In the genomic region with DNA sequence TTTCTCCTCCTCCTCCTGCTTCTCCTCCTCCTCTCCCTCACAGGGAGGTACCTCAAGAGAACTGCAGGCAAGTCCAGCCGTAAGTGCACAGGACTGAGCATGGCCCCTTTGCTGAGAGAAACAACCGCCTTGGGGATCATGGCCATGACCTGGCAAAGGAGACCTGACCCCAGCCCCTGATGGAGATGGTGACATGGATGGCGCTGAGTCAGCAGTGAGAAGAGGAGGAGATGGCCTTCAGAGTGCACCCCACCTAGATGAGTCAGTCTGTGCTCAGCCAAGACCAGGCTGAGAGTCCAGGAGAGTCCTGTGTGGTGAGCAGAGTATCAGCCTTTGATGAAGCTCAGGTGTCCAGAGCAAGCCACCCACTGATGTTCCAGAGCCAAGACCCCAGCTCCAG, we compare ENCODE assay signal across 30 cellular contexts. TPM values are rescaled to one million over a fixed set of nuclear protein-coding genes. Genes with fewer than 3 reads are reported as not detected.
DNase-seq lines count a peak whose midpoint lies in the region; ATAC-seq and TF ChIP-seq lines count a peak whose summit lies in the region.
"Had no signal": no experiment of that assay in that cellular context is flagged by ENCODE, and none has a peak within 500 bp of the region (broad histone marks: within the 10 kb centered on the region; RNA-seq: fewer than 3 reads in every experiment).

No MANE protein-coding gene starts in this region.

- H2BK5ac ChIP-seq in IMR-90 (ENCODE audit: low read depth, low read length, poor library complexity, severe bottlenecking) = no peak overlapping the region

- POLR2A ChIA-PET in IMR-90 (lab: Charles Lee; ENCODE audit: unreplicated experiment) = no interaction called here

- H4K91ac ChIP-seq in IMR-90 (ENCODE audit: insufficient read depth, low read depth, low read length) = no peak overlapping the region

- no peak overlapping the region for H3K4me3 Mint-ChIP-seq in type B pancreatic cell
- H3K4me3 Mint-ChIP-seq: activated CD4-positive, alpha-beta memory T cell treated with anti-CD3 and anti-CD28 coated beads for 36 hours; activated naive CD8-positive, alpha-beta T cell; naive B cell; stimulated activated naive CD8-positive, alpha-beta T cell treated with anti-CD3 and anti-CD28 coated beads, Interleukin-15, Interleukin-2, amounts not matched to agents 100 ng/mL and 50 ng/mL, for 24 hours; T-helper 17 cell had no signal

- H3K4me2 ChIP-seq in IMR-90 (ENCODE audit: low read depth, low read length) (no peak overlapping the region), fibroblast of lung (ENCODE audit: extremely low read depth, insufficient read depth, low read length) (no peak overlapping the region)
- H3K4me2 ChIP-seq: BLaER1 treated with 17β-estradiol and CSF1 and Interleukin-3, amounts not matched to agents 10 nM and 100 nM; SK-N-SH had no signal

- no TSS peak for BruUV-seq in IMR-90 (replicated peaks; lab: Mats Ljungman, UMichigan)

- H2BK120ac ChIP-seq in IMR-90 (ENCODE audit: low read depth, low read length) = no peak overlapping the region

- H4K8ac ChIP-seq in IMR-90 (ENCODE audit: low read depth in 2 of 2, low read length in 2 of 2) = no peak overlapping the region

- no peaks in the 10 kb centered on the region for H3K9me3 Mint-ChIP-seq in type B pancreatic cell
- H3K9me3 Mint-ChIP-seq: activated CD4-positive, alpha-beta memory T cell treated with anti-CD3 and anti-CD28 coated beads for 36 hours; stimulated activated naive CD8-positive, alpha-beta T cell treated with anti-CD3 and anti-CD28 coated beads, Interleukin-15, Interleukin-2, amounts not matched to agents 100 ng/mL and 50 ng/mL, for 24 hours had no signal

- no peak for TF ChIP-seq POLR2A in IMR-90 (IDR thresholded peaks at IDR 0.05; ENCODE audit: low read depth, low read length)

- H4K20me1 ChIP-seq in IMR-90 (ENCODE audit: insufficient read depth, low read length) (peaks cover 100% of the 10 kb centered on the region), fibroblast of lung (ENCODE audit: control insufficient read depth, extremely low read depth, insufficient read depth, low read length) (no peaks in the 10 kb centered on the region)
- H4K20me1 ChIP-seq: BLaER1 treated with 17β-estradiol and CSF1 and Interleukin-3, amounts not matched to agents 10 nM and 100 nM had no signal

- peaks cover 5% of the 10 kb centered on the region for H3K4me1 Mint-ChIP-seq in type B pancreatic cell (ENCODE audit: unreplicated experiment)
- H3K4me1 Mint-ChIP-seq: T-helper 17 cell had no signal

- H3K36me3 Mint-ChIP-seq in type B pancreatic cell = no peaks in the 10 kb centered on the region
- H3K36me3 Mint-ChIP-seq: activated CD4-positive, alpha-beta memory T cell treated with anti-CD3 and anti-CD28 coated beads for 36 hours; activated naive CD8-positive, alpha-beta T cell; naive B cell had no signal

- no peak overlapping the region for H2BK15ac ChIP-seq in IMR-90 (ENCODE audit: low read depth, low read length)

- no peak overlapping the region for H2AFZ ChIP-seq in IMR-90 (replicated peaks; ENCODE audit: low read length, poor library complexity)
- no peak overlapping the region for H2AFZ ChIP-seq in fibroblast of lung (ENCODE audit: low read length)

- H3K9me1 ChIP-seq in IMR-90 (ENCODE audit: insufficient read depth, low read length) = peaks cover 3% of the 10 kb centered on the region

- dilution Hi-C loops in IMR-90 (cut with HindIII; ENCODE audit: low sequenced_read_pairs, unreplicated experiment) = no loop called here

- H2AK9ac ChIP-seq in IMR-90 (replicated peaks; ENCODE audit: low read depth, low read length, poor library complexity) = no peak overlapping the region

- H3K79me1 ChIP-seq in IMR-90 (ENCODE audit: low read depth in 1 of 2, low read length in 2 of 2) = peaks cover 5 to 82% of the 10 kb centered on the region in 2 experiments; a peak in 3 of 4 replicates

- in situ Hi-C loops in IMR-90 (cut with MboI; ENCODE audit: low sequenced_read_pairs) = no loop called here

- H3K4me1 ChIP-seq in IMR-90 (ENCODE audit: control insufficient read depth, insufficient read depth, low read length) (no peaks in the 10 kb centered on the region; the same call in none of the 2 replicates), fibroblast of lung (ENCODE audit: control insufficient read depth, extremely low read depth, insufficient read depth, low read length) (no peaks in the 10 kb centered on the region), mucosa of descending colon (ENCODE audit: low read depth) (no peaks in the 10 kb centered on the region)
- H3K4me1 ChIP-seq: Caco-2, HAP-1 had no signal

- H3K4me3 ChIP-seq in IMR-90 (ENCODE audit: insufficient read depth, low read depth, low read length) (no peak overlapping the region), fibroblast of lung (replicated peaks in 1 of 4; ENCODE audit: control extremely low read depth in 1 of 4, insufficient read depth in 1 of 4, low read depth in 3 of 4, low read length in 4 of 4) (no peak overlapping the region), mucosa of descending colon (no peak overlapping the region)
- H3K4me3 ChIP-seq: BLaER1 treated with 17β-estradiol and CSF1 and Interleukin-3, amounts not matched to agents 10 nM and 100 nM; dorsolateral prefrontal cortex; HAP-1; thoracic aorta had no signal

- intact Hi-C loops in IMR-90 (cut with micrococcal nuclease) (no loop called here), mucosa of descending colon (cut with DNase I, micrococcal nuclease) (no loop called here)

- no peak overlapping the region for H3K56ac ChIP-seq in IMR-90 (ENCODE audit: extremely low read depth, insufficient read depth, low read length)

- ATAC-seq in IMR-90 (ENCODE audit: low read depth) = no peak
- no peak for ATAC-seq in mucosa of descending colon
- ATAC-seq in GM21786 (IDR thresholded peaks at IDR 0.05; ENCODE audit: unreplicated experiment) = no peak
- ATAC-seq: T-helper 17 cell had no signal

- H4K5ac ChIP-seq in IMR-90 (ENCODE audit: low read depth, low read length) = no peak overlapping the region

- H3K18ac ChIP-seq in IMR-90 (ENCODE audit: low read depth, low read length) = no peak overlapping the region

- no peak overlapping the region for H3K23ac ChIP-seq in IMR-90 (ENCODE audit: low read depth, low read length)

- H2BK20ac ChIP-seq in IMR-90 (ENCODE audit: low read depth, low read length) = no peak overlapping the region

- no peak overlapping the region for H3K14ac ChIP-seq in IMR-90 (replicated peaks; ENCODE audit: low read depth, low read length)

- peaks cover 6% of the 10 kb centered on the region for H3K27me3 Mint-ChIP-seq in type B pancreatic cell
- H3K27me3 Mint-ChIP-seq: activated naive CD8-positive, alpha-beta T cell; stimulated activated naive CD8-positive, alpha-beta T cell treated with anti-CD3 and anti-CD28 coated beads, Interleukin-15, Interleukin-2, amounts not matched to agents 100 ng/mL and 50 ng/mL, for 24 hours had no signal

- H2AK5ac ChIP-seq in IMR-90 (ENCODE audit: low read depth, low read length) = no peak overlapping the region

- no peak overlapping the region for H3K9ac ChIP-seq in IMR-90 (ENCODE audit: low read depth, low read length)
- no peak overlapping the region for H3K9ac ChIP-seq in fibroblast of lung (ENCODE audit: insufficient read depth, low read length)
- H3K9ac ChIP-seq: BLaER1 treated with 17β-estradiol and CSF1 and Interleukin-3, amounts not matched to agents 10 nM and 100 nM; SK-N-SH had no signal

- H3K27ac ChIP-seq in IMR-90 (ENCODE audit: insufficient read depth, low read length) (no peak overlapping the region), fibroblast of lung (ENCODE audit: insufficient read depth, low read length) (no peak overlapping the region)
- H3K27ac ChIP-seq: BLaER1 treated with 17β-estradiol and CSF1 and Interleukin-3, amounts not matched to agents 10 nM and 100 nM; dorsolateral prefrontal cortex; neutrophil; RWPE1; thoracic aorta had no signal

- H3K9me3 ChIP-seq in IMR-90 (ENCODE audit: control insufficient read depth, insufficient read depth, low read length) (no peaks in the 10 kb centered on the region), fibroblast of lung (ENCODE audit: control insufficient read depth, insufficient read depth, low read depth, low read length) (no peaks in the 10 kb centered on the region), mucosa of descending colon (no peaks in the 10 kb centered on the region)
- H3K9me3 ChIP-seq: HAP-1, neutrophil, SK-N-SH, thoracic aorta had no signal

- no peak for TF ChIP-seq RAD21 in IMR-90 (IDR thresholded peaks at IDR 0.05; ENCODE audit: low read length)

- no peaks in the 10 kb centered on the region for H3K27me3 ChIP-seq in IMR-90 (ENCODE audit: control insufficient read depth, insufficient read depth, low read length)
- H3K27me3 ChIP-seq in fibroblast of lung (ENCODE audit: control insufficient read depth, insufficient read depth, low read length) = no peaks in the 10 kb centered on the region
- H3K27me3 ChIP-seq: BLaER1 treated with 17β-estradiol and CSF1 and Interleukin-3, amounts not matched to agents 10 nM and 100 nM; dorsolateral prefrontal cortex had no signal

- H3K79me2 ChIP-seq in fibroblast of lung (ENCODE audit: control insufficient read depth, insufficient read depth, low read length) = peaks cover 4% of the 10 kb centered on the region

- 20% methylated on average over 1 of the region's 3 CpGs; no CpG with 5 or more reads in 1 of the 2 experiments for WGBS in IMR-90 (ENCODE audit: extremely low coverage in 2 of 2, insufficient read length in 1 of 2), 2 experiments

- H3K4ac ChIP-seq in IMR-90 (ENCODE audit: low read depth, low read length) = no peak overlapping the region

- CTCF ChIA-PET in IMR-90 (lab: Yijun Ruan, JAX) = no interaction called here

- H3K27ac Mint-ChIP-seq in type B pancreatic cell = no peak overlapping the region
- H3K27ac Mint-ChIP-seq: activated CD4-positive, alpha-beta memory T cell treated with anti-CD3 and anti-CD28 coated beads for 36 hours; activated naive CD8-positive, alpha-beta T cell; naive B cell; stimulated activated naive CD8-positive, alpha-beta T cell treated with anti-CD3 and anti-CD28 coated beads, Interleukin-15, Interleukin-2, amounts not matched to agents 100 ng/mL and 50 ng/mL, for 24 hours; T-helper 17 cell had no signal

- H3K36me3 ChIP-seq in IMR-90 (ENCODE audit: control insufficient read depth, insufficient read depth, low read length) (peaks cover 65% of the 10 kb centered on the region), fibroblast of lung (ENCODE audit: control insufficient read depth, insufficient read depth, low read length) (peaks cover 5% of the 10 kb centered on the region), mucosa of descending colon (ENCODE audit: low read depth) (no peaks in the 10 kb centered on the region)
- H3K36me3 ChIP-seq: BLaER1 treated with 17β-estradiol and CSF1 and Interleukin-3, amounts not matched to agents 10 nM and 100 nM; HAP-1; neutrophil; thoracic aorta had no signal

- no peak for TF ChIP-seq CTCF in IMR-90 (conservative IDR thresholded peaks at IDR 0.05; ENCODE audit: low read depth, low read length)
- no peak for TF ChIP-seq CTCF in fibroblast of lung (conservative IDR thresholded peaks at IDR 0.05 in 1 of 2, IDR thresholded peaks at IDR 0.05 in 1 of 2; ENCODE audit: low read depth in 1 of 2, low read length in 2 of 2)
- no peak for TF ChIP-seq CTCF in mucosa of descending colon (IDR thresholded peaks at IDR 0.05)
- TF ChIP-seq CTCF in type B pancreatic cell (conservative IDR thresholded peaks at IDR 0.05) = no peak

- DNase-seq in AG08395 (ENCODE audit: low spot score) (peak; percentile 17), IMR-90 (peak; percentile 31), fibroblast of lung (ENCODE audit: low read depth in 2 of 2) (peak; percentile 14 to 51), mucosa of descending colon (peak in 2 of 3 donors; percentile 6 to 9), mesenteric fat pad (ENCODE audit: low spot score) (no peak), NCI-H187 treated with DMSO at 0.1 percent for 48 hours (lab: John Stamatoyannopoulos, UW) (no peak), type B pancreatic cell (ENCODE audit: extremely low spot score, unreplicated experiment) (no peak)
- DNase-seq: ACHN; activated CD4-positive, alpha-beta memory T cell treated with anti-CD3 and anti-CD28 coated beads for 36 hours; activated CD4-positive, CD25-positive, alpha-beta regulatory T cell treated with anti-CD3 and anti-CD28 coated beads, Interleukin-2, amount 50 U/mL, for 72 hours; activated CD8-positive, alpha-beta memory T cell treated with anti-CD3 and anti-CD28 coated beads, Interleukin-2, amount 50 U/mL, for 48 hours; Caco-2; GF-D8; naive B cell; NCI-H146; SK-N-SH; T-helper 17 cell had no signal

RNA-seq across cellular contexts. Expression of a gene that starts 36.4 kb away (rescaled TPM):
- total RNA-seq in IMR-90 (2012; rRNA removed) (31.5 and 32.5 TPM in 2 replicates), fibroblast of lung (95.0 and 182 TPM in 2 replicates), mucosa of descending colon (10 to 100 TPM; 13.8 to 32.2 (median 16.4) TPM), mesenteric fat pad (82.2 TPM), type B pancreatic cell (ENCODE audit: low replicate concordance) (0.68 and 0.74 TPM in 2 replicates)
- polyA plus RNA-seq in IMR-90 (2012; rRNA removed) (518 and 556 TPM in 2 replicates), fibroblast of lung (58.0 and 104 TPM in 2 replicates)
- 53.8 and 53.9 TPM in 2 replicates for polyA plus RNA-seq in IMR-90 (2012; cell fraction: cytosol; rRNA removed)
- 8,555 and 8,817 TPM in 2 replicates for polyA plus RNA-seq in IMR-90 (2012; cell fraction: nucleus; rRNA removed; ENCODE audit: low replicate concordance)
- 43.2 and 71.5 TPM in 2 replicates for polyA plus RNA-seq in fibroblast of lung (2012)
- 54.2 and 61.7 TPM in 2 replicates for polyA minus RNA-seq in fibroblast of lung (ENCODE audit: low replicate concordance)
- total RNA-seq: activated CD4-positive, alpha-beta memory T cell treated with anti-CD3 and anti-CD28 coated beads for 36 hours; Caco-2; OCI-LY7 had no signal
- polyA plus RNA-seq: SK-N-SH had no signal

RNA-seq across cellular contexts. Expression of a gene that starts 41.2 kb away (rescaled TPM):
- not detected in 2 replicates for total RNA-seq in IMR-90 (2012; rRNA removed)
- polyA plus RNA-seq in IMR-90 (2012; rRNA removed) = not detected in 2 replicates
- polyA plus RNA-seq in IMR-90 (2012; cell fraction: cytosol; rRNA removed) = not detected in 2 replicates
- polyA plus RNA-seq in IMR-90 (2012; cell fraction: nucleus; rRNA removed; ENCODE audit: low replicate concordance) = not detected in 2 replicates
- not detected in 2 replicates for total RNA-seq in fibroblast of lung
- not detected in 2 replicates for polyA plus RNA-seq in fibroblast of lung
- polyA plus RNA-seq in fibroblast of lung (2012) = 0.02 and 0.08 TPM in 2 replicates
- polyA minus RNA-seq in fibroblast of lung (ENCODE audit: low replicate concordance) = not detected in 2 replicates
- not detected for total RNA-seq in mucosa of descending colon
- total RNA-seq in mesenteric fat pad = not detected
- total RNA-seq in type B pancreatic cell (ENCODE audit: low replicate concordance) = 1.5 and 5.4 TPM in 2 replicates
- total RNA-seq: activated CD4-positive, alpha-beta memory T cell treated with anti-CD3 and anti-CD28 coated beads for 36 hours; Caco-2; endothelial cell of umbilical vein; NCI-H460; OCI-LY7; pulmonary artery endothelial cell; T-helper 17 cell; thoracic aorta had no signal
- polyA plus RNA-seq: endothelial cell of umbilical vein had no signal

Comparison
In these comparisons a context has a peak if more than half of its experiments do, and no peak if none do; other contexts are left out.
1. DNase-seq: peak in AG08395 (single experiment), IMR-90 (single experiment), fibroblast of lung (2 of 2) and mucosa of descending colon (2 of 3); none in mesenteric fat pad (single experiment), NCI-H187 treated with DMSO at 0.1 percent for 48 hours (single experiment) and type B pancreatic cell (single experiment).